Comparison of ENCODE assay signal across 9 cellular contexts in genomic region chr14:33469898-33470297, GRCh38.
"Had no signal": no experiment of that assay in that cellular context is flagged by ENCODE, and none has a peak within 500 bp of the region (broad histone marks: within the 10 kb centered on the region; RNA-seq: fewer than 3 reads in every experiment).

No MANE protein-coding gene starts in this region.

- ATAC-seq: HCT116, K562 had no signal

- H3K4me3 ChIP-seq: GM23248, HAP-1, K562 had no signal

- DNase-seq: GM23248, GOT3, H7, HFFc6, IMR-90 had no signal

- H3K4me1 ChIP-seq: HAP-1 had no signal

- FAIRE-seq: HTR-8/SVneo, K562 had no signal

- H3K36me3 ChIP-seq: HAP-1 had no signal

- H3K27ac ChIP-seq: GM23248 had no signal

- H3K9me3 ChIP-seq: HAP-1 had no signal
